22 cellular contexts compared by ENCODE assay signal in the genomic region with DNA sequence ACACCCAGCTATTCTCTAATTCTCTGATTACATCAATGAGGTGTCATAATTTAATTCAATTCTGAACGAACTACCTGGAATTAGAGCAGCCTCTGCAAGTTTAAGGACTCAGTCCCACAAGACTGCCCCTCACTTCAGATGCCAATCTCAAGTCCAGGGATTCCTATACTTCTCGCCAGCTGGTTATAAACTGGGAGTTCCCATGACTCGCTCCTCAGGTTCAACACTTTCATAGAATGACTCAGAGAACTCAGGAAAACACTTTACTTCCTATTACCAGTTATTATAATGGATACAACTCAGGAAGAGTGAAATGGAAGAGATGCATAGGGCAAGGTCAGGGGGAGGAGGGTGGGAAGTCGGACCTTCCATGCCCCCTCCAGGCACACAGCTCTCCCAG.
DNase-seq lines count a peak whose midpoint lies in the region; TF ChIP-seq lines count a peak whose summit lies in the region.
"Had no signal": no experiment of that assay in that cellular context is flagged by ENCODE, and none has a peak within 500 bp of the region (broad histone marks: within the 10 kb centered on the region; RNA-seq: fewer than 3 reads in every experiment).

No MANE protein-coding gene starts in this region.

- H3K4me1 Mint-ChIP-seq in activated CD4-positive, alpha-beta memory T cell treated with anti-CD3 and anti-CD28 coated beads for 36 hours (ENCODE audit: low read depth): no peaks in the 10 kb centered on the region
- no peaks in the 10 kb centered on the region for H3K4me1 Mint-ChIP-seq in activated T-cell treated with anti-CD3 and anti-CD28 coated beads, Interleukin-2, amount 50 U/mL, for 24 hours (ENCODE audit: low read depth)

- no peaks in the 10 kb centered on the region for H3K36me3 ChIP-seq in MG63
- H3K36me3 ChIP-seq in kidney epithelial cell (ENCODE audit: control insufficient read depth, insufficient read depth, low read length): no peaks in the 10 kb centered on the region
- H3K36me3 ChIP-seq in A673 (ENCODE audit: insufficient read depth, low read length, poor library complexity, severe bottlenecking): no peaks in the 10 kb centered on the region
- H3K36me3 ChIP-seq: BLaER1, Peyer's patch, SJSA1 had no signal

- peaks cover 37% of the 10 kb centered on the region for H3K27me3 Mint-ChIP-seq in activated CD4-positive, alpha-beta memory T cell treated with anti-CD3 and anti-CD28 coated beads for 36 hours
- H3K27me3 Mint-ChIP-seq in activated T-cell treated with anti-CD3 and anti-CD28 coated beads, Interleukin-2, amount 50 U/mL, for 24 hours: peaks cover 58% of the 10 kb centered on the region

- no peak overlapping the region for H3K27ac Mint-ChIP-seq in activated CD4-positive, alpha-beta memory T cell treated with anti-CD3 and anti-CD28 coated beads for 36 hours
- H3K27ac Mint-ChIP-seq in activated T-cell treated with anti-CD3 and anti-CD28 coated beads, Interleukin-2, amount 50 U/mL, for 24 hours: no peak overlapping the region
- H3K27ac Mint-ChIP-seq: CD4-positive, alpha-beta T cell had no signal

- POLR2A ChIA-PET in activated CD4-positive, alpha-beta memory T cell treated with anti-CD3 and anti-CD28 coated beads for 36 hours (lab: Charles Lee): no interaction called here
- POLR2A ChIA-PET in A673 (lab: Charles Lee; ENCODE audit: low non-redundant PET): no interaction called here
- POLR2A ChIA-PET in HEK293T (lab: Yijun Ruan, JAX): no interaction called here

- H3K9me3 Mint-ChIP-seq in activated CD4-positive, alpha-beta memory T cell treated with anti-CD3 and anti-CD28 coated beads for 36 hours: peaks cover 6% of the 10 kb centered on the region
- H3K9me3 Mint-ChIP-seq in activated T-cell treated with anti-CD3 and anti-CD28 coated beads, Interleukin-2, amount 50 U/mL, for 24 hours: no peaks in the 10 kb centered on the region
- H3K9me3 Mint-ChIP-seq: CD4-positive, alpha-beta T cell had no signal

- H3K27me3 ChIP-seq in MG63 (peaks cover 5% of the 10 kb centered on the region; the same call in 1 of the 2 replicates), kidney epithelial cell (ENCODE audit: control insufficient read depth, insufficient read depth, low read length) (no peaks in the 10 kb centered on the region), A673 (replicated peaks; ENCODE audit: insufficient read depth, low read depth, low read length, poor library complexity) (peaks cover 21% of the 10 kb centered on the region)
- H3K27me3 ChIP-seq: BLaER1, Peyer's patch had no signal

- intact Hi-C loops in activated CD4-positive, alpha-beta memory T cell treated with anti-CD3 and anti-CD28 coated beads for 36 hours (cut with micrococcal nuclease): no loop called here
- intact Hi-C loops in A673 (cut with micrococcal nuclease; ENCODE audit: unreplicated experiment): no loop called here

- BruUV-seq in A673 (replicated peaks; lab: Mats Ljungman, UMichigan): no TSS peak

- no peaks in the 10 kb centered on the region for H3K9me3 ChIP-seq in MG63
- H3K9me3 ChIP-seq in A673 (ENCODE audit: low read depth, low read length, poor library complexity, severe bottlenecking): no peaks in the 10 kb centered on the region
- H3K9me3 ChIP-seq: Peyer's patch, SJSA1 had no signal

- CTCF ChIA-PET in activated CD4-positive, alpha-beta memory T cell treated with anti-CD3 and anti-CD28 coated beads for 36 hours (lab: Charles Lee): no interaction called here
- CTCF ChIA-PET in A673 (lab: Charles Lee) (no interaction called here), HEK293T (lab: Yijun Ruan, JAX) (no interaction called here)

- no peaks in the 10 kb centered on the region for H3K4me1 ChIP-seq in A673 (ENCODE audit: insufficient read depth, low read length, poor library complexity, severe bottlenecking)
- H3K4me1 ChIP-seq: BLaER1, Peyer's patch, SJSA1 had no signal

- no peak overlapping the region for H3K27ac ChIP-seq in A673 (ENCODE audit: low read depth, low read length, poor library complexity, severe bottlenecking)
- H3K27ac ChIP-seq: BLaER1, Peyer's patch, SJSA1 had no signal

- H3K4me3 ChIP-seq in MG63 (no peak overlapping the region), kidney epithelial cell (ENCODE audit: low read depth, low read length) (no peak overlapping the region), A673 (ENCODE audit: low read depth, low read length, poor library complexity, severe bottlenecking) (no peak overlapping the region)
- H3K4me3 ChIP-seq: BLaER1, K562, Peyer's patch, SJSA1 had no signal

- DNase-seq in Daoy (ENCODE audit: low read depth): peak; percentile 7
- peak; percentile 7 for DNase-seq in MG63
- DNase-seq in dermis blood vessel endothelial cell: peak; percentile 46
- peak; percentile 39 for DNase-seq in kidney epithelial cell (ENCODE audit: low read depth)
- no peak for DNase-seq in activated CD4-positive, alpha-beta memory T cell treated with anti-CD3 and anti-CD28 coated beads for 36 hours
- DNase-seq in activated T-cell treated with anti-CD3 and anti-CD28 coated beads, Interleukin-2, amount 50 U/mL, for 24 hours: no peak
- DNase-seq in A673 (ENCODE audit: low spot score): no peak
- DNase-seq in HEK293T (ENCODE audit: extremely low spot score): no peak
- DNase-seq: CD4-positive, alpha-beta T cell; COR-L47; DMS 273 treated with DMSO at 0.1 percent for 48 hours; GDM1; NCI-H1092 treated with DMSO at 0.1 percent for 48 hours; NCI-H1436 treated with DMSO at 0.1 percent for 48 hours; NCI-H1930; NCI-H510A; NCI-H774; NK-92 treated with Interleukin-12 subunit alpha and Interleukin-12 subunit beta, amount 100 ng/mL, for 24 hours; Peyer's patch had no signal

- H3K36me3 Mint-ChIP-seq in activated CD4-positive, alpha-beta memory T cell treated with anti-CD3 and anti-CD28 coated beads for 36 hours: no peaks in the 10 kb centered on the region
- H3K36me3 Mint-ChIP-seq in activated T-cell treated with anti-CD3 and anti-CD28 coated beads, Interleukin-2, amount 50 U/mL, for 24 hours (ENCODE audit: low read depth): no peaks in the 10 kb centered on the region

- no peak for TF ChIP-seq CTCF in kidney epithelial cell (IDR thresholded peaks at IDR 0.05; ENCODE audit: insufficient read depth, low read length, poor library complexity, severe bottlenecking)
- TF ChIP-seq CTCF in A673 (conservative IDR thresholded peaks at IDR 0.05; ENCODE audit: low read depth, low read length): no peak

- no peak overlapping the region for H3K4me3 Mint-ChIP-seq in activated CD4-positive, alpha-beta memory T cell treated with anti-CD3 and anti-CD28 coated beads for 36 hours
- no peak overlapping the region for H3K4me3 Mint-ChIP-seq in activated T-cell treated with anti-CD3 and anti-CD28 coated beads, Interleukin-2, amount 50 U/mL, for 24 hours
- H3K4me3 Mint-ChIP-seq: CD4-positive, alpha-beta T cell had no signal

TF ChIP-seq in HEK293T, 16 proteins besides CTCF, POLR2A, EP300 and RAD21:
- TF ChIP-seq SP1 (IDR thresholded peaks at IDR 0.05) (no peak), ARNT (IDR thresholded peaks at IDR 0.05) (no peak), BHLHE40 (IDR thresholded peaks at IDR 0.05; ENCODE audit: borderline replicate concordance) (no peak), L3MBTL2 (conservative IDR thresholded peaks at IDR 0.05) (no peak), LEF1 (IDR thresholded peaks at IDR 0.05; ENCODE audit: borderline replicate concordance) (no peak), SUZ12 (IDR thresholded peaks at IDR 0.05) (no peak), HDGF (IDR thresholded peaks at IDR 0.05; ENCODE audit: borderline replicate concordance) (no peak), FOXM1 (IDR thresholded peaks at IDR 0.05; ENCODE audit: borderline replicate concordance) (no peak)
TF ChIP-seq in HEK293T: peak in this region for 0.

Comparison
In these comparisons a context has a peak if more than half of its experiments do, and no peak if none do; other contexts are left out.
1. DNase-seq: peak in Daoy (single experiment), MG63 (single experiment), dermis blood vessel endothelial cell (single experiment) and kidney epithelial cell (single experiment); none in activated CD4-positive, alpha-beta memory T cell treated with anti-CD3 and anti-CD28 coated beads for 36 hours (single experiment), activated T-cell treated with anti-CD3 and anti-CD28 coated beads, Interleukin-2, amount 50 U/mL, for 24 hours (single experiment), A673 (single experiment) and HEK293T (single experiment).